Comparison of ENCODE assay signal across 1 cellular context in the genomic region with DNA sequence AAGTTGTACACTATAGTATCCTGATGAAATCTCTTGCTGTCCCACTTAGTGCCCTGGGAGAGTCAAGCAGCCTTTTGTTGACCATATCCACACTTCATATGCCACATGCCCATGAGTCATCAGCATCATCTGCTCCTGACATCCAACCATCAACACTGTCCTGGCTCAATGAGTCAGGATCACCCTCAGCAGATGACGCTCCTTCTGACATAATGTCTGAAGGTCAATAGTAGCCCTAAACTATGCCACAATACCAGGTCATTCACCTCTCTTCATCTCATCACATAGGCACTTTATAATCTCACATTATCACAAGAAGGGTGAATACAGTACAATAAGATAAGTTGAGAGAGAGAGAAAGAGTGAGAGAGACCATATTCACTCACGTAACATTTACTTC.
TF ChIP-seq lines count a peak whose summit lies in the region.

No MANE protein-coding gene starts in this region.

TF ChIP-seq in IMR-90, 13 proteins besides CTCF, POLR2A, EP300 and RAD21 (continued from another document):
- TF ChIP-seq MAZ (IDR thresholded peaks at IDR 0.05; ENCODE audit: borderline replicate concordance, low read depth, low read length) (no peak), CEBPB (IDR thresholded peaks at IDR 0.05; ENCODE audit: low read depth, low read length) (no peak), RCOR1 (IDR thresholded peaks at IDR 0.05; ENCODE audit: insufficient replicate concordance, low read length) (no peak)
